In the genomic region with DNA sequence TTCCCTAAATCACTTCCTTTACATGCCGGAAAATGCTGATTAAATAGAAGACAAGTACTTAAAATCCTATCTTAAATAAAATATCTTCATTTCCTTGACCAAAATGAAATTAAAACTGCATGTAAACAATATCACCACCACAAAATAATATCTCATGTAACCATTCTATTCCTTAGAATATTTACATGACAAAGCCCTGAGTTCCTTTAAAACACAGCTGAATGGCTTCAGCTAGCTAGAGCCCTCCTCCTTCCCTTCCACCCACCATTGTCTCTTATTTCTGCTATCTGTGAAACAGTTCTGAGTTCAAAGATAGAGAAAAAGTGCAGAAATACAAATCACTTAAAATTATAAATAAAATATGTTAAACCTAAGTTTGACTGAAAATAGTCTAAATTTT, we compare ENCODE assay signal across 10 cellular contexts.
DNase-seq lines count a peak whose midpoint lies in the region; ATAC-seq and TF ChIP-seq lines count a peak whose summit lies in the region.
"Had no signal": no experiment of that assay in that cellular context is flagged by ENCODE, and none has a peak within 500 bp of the region (broad histone marks: within the 10 kb centered on the region; RNA-seq: fewer than 3 reads in every experiment).

No MANE protein-coding gene starts in this region.

- H3K27me3 Mint-ChIP-seq in activated naive CD4-positive, alpha-beta T cell treated with anti-CD3 and anti-CD28 coated beads, Interleukin-2, amount 50 U/mL, for 24 hours: no peaks in the 10 kb centered on the region
- H3K27me3 Mint-ChIP-seq in activated CD4-positive, alpha-beta memory T cell treated with anti-CD3 and anti-CD28 coated beads for 36 hours: no peaks in the 10 kb centered on the region

- no peak for DNase-seq in activated naive CD4-positive, alpha-beta T cell treated with anti-CD3 and anti-CD28 coated beads, Interleukin-2, amount 50 U/mL, for 16 hours
- DNase-seq in activated CD4-positive, alpha-beta memory T cell treated with anti-CD3 and anti-CD28 coated beads for 36 hours: no peak
- DNase-seq in foreskin keratinocyte: no peak
- no peak for DNase-seq in tibial nerve (ENCODE audit: low spot score in 2 of 2)
- DNase-seq in effector CD4-positive, alpha-beta T cell: no peak
- DNase-seq in 8988T: no peak
- DNase-seq in posterior vena cava (ENCODE audit: low spot score): no peak
- DNase-seq: small intestine had no signal

- H3K36me3 ChIP-seq in tibial nerve: no peaks in the 10 kb centered on the region

- peaks cover 96% of the 10 kb centered on the region for H3K4me1 Mint-ChIP-seq in activated naive CD4-positive, alpha-beta T cell treated with anti-CD3 and anti-CD28 coated beads, Interleukin-2, amount 50 U/mL, for 24 hours
- H3K4me1 Mint-ChIP-seq in activated CD4-positive, alpha-beta memory T cell treated with anti-CD3 and anti-CD28 coated beads for 36 hours (ENCODE audit: low read depth): peaks cover 92% of the 10 kb centered on the region

- intact Hi-C loops in activated CD4-positive, alpha-beta memory T cell treated with anti-CD3 and anti-CD28 coated beads for 36 hours (cut with micrococcal nuclease): loop anchor here (1.0 to 5.0 kb wide), 4 partner anchors 30 to 71 kb away; no protein-coding TSS in a partner anchor
- intact Hi-C loops in posterior vena cava (cut with DNase I): loop anchor here in 1 of 2 donors (10.0 kb wide), 1 partner anchor 103 kb away; the partner anchor contains the start of gene HIVEP2

- H3K27me3 ChIP-seq in foreskin keratinocyte (no peaks in the 10 kb centered on the region), tibial nerve (no peaks in the 10 kb centered on the region)

- peaks cover 7% of the 10 kb centered on the region for H3K36me3 Mint-ChIP-seq in activated naive CD4-positive, alpha-beta T cell treated with anti-CD3 and anti-CD28 coated beads, Interleukin-2, amount 50 U/mL, for 24 hours
- peaks cover 2% of the 10 kb centered on the region for H3K36me3 Mint-ChIP-seq in activated CD4-positive, alpha-beta memory T cell treated with anti-CD3 and anti-CD28 coated beads for 36 hours

- POLR2A ChIA-PET in activated CD4-positive, alpha-beta memory T cell treated with anti-CD3 and anti-CD28 coated beads for 36 hours (lab: Charles Lee): interaction anchor here (1.1 to 3.9 kb wide), 6 partner anchors 8 to 104 kb away, joined by 3 to 34 read pairs (median 10); partner anchors contain the start of gene HIVEP2

- H3K4me3 ChIP-seq in tibial nerve: peak overlapping the region in 1 of 4 donors; percentile 18

- WGBS in tibial nerve, 2 donors: 78 to 87% methylated on average over 1 of the region's 1 CpG

- no peaks in the 10 kb centered on the region for H3K9me3 ChIP-seq in tibial nerve

- peak overlapping the region; percentile 84 for H3K4me3 Mint-ChIP-seq in activated naive CD4-positive, alpha-beta T cell treated with anti-CD3 and anti-CD28 coated beads, Interleukin-2, amount 50 U/mL, for 24 hours
- H3K4me3 Mint-ChIP-seq in activated CD4-positive, alpha-beta memory T cell treated with anti-CD3 and anti-CD28 coated beads for 36 hours: peak overlapping the region; percentile 67

- ATAC-seq in foreskin keratinocyte: no peak
- ATAC-seq: esophagus mucosa had no signal

- H3K4me1 ChIP-seq in foreskin keratinocyte (peaks cover 57% of the 10 kb centered on the region), tibial nerve (peaks cover 0 to 61% (median 38%) of the 10 kb centered on the region in 4 donors)

- TF ChIP-seq CTCF in foreskin keratinocyte (conservative IDR thresholded peaks at IDR 0.05) (no peak), tibial nerve (IDR thresholded peaks at IDR 0.05) (no peak)

- H3K27ac ChIP-seq in foreskin keratinocyte (peak overlapping the region; percentile 58), tibial nerve (peak overlapping the region in 3 of 4 donors; percentile 7 to 65 (median 51))

- no peak for TF ChIP-seq POLR2A in tibial nerve (IDR thresholded peaks at IDR 0.05)

- H3K9me3 Mint-ChIP-seq in activated naive CD4-positive, alpha-beta T cell treated with anti-CD3 and anti-CD28 coated beads, Interleukin-2, amount 50 U/mL, for 24 hours: peaks cover 4% of the 10 kb centered on the region
- no peaks in the 10 kb centered on the region for H3K9me3 Mint-ChIP-seq in activated CD4-positive, alpha-beta memory T cell treated with anti-CD3 and anti-CD28 coated beads for 36 hours

- H3K27ac Mint-ChIP-seq in activated naive CD4-positive, alpha-beta T cell treated with anti-CD3 and anti-CD28 coated beads, Interleukin-2, amount 50 U/mL, for 24 hours: peak overlapping the region; percentile 100
- H3K27ac Mint-ChIP-seq in activated CD4-positive, alpha-beta memory T cell treated with anti-CD3 and anti-CD28 coated beads for 36 hours: peak overlapping the region; percentile 88

- CTCF ChIA-PET in activated CD4-positive, alpha-beta memory T cell treated with anti-CD3 and anti-CD28 coated beads for 36 hours (lab: Charles Lee): interaction anchor here (0.8 to 3.0 kb wide), 7 partner anchors 12 to 149 kb away, joined by 3 to 10 read pairs (median 6); no protein-coding TSS in a partner anchor

- no peak for TF ChIP-seq EP300 in tibial nerve (IDR thresholded peaks at IDR 0.05)
